In the genomic region with DNA sequence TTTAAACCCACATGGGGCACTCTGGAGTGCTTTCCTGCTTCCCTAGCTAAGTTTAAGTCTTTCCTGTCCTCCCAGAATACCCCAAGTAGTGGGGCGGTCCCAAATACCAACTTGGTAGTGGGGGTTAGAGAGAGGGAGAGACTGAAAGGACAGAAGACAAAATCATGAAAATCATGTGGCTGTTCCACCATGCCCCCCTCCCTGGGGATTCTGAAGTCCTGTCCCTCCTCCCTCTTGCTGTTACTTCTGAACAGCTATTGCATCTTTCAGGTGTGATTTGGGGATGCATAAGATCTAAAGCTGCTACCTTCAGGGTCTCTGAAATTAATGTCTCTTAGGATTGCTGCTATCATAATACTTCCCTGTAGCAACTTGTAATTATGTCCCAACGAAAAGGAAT, we compare ENCODE assay signal across 15 cellular contexts.
DNase-seq lines count a peak whose midpoint lies in the region; ATAC-seq and TF ChIP-seq lines count a peak whose summit lies in the region.
"Had no signal": no experiment of that assay in that cellular context is flagged by ENCODE, and none has a peak within 500 bp of the region (broad histone marks: within the 10 kb centered on the region; RNA-seq: fewer than 3 reads in every experiment).

No MANE protein-coding gene starts in this region.

- H3K27ac ChIP-seq in SJSA1 = peak overlapping the region; percentile 65
- peak overlapping the region; percentile 48 to 57 for H3K27ac ChIP-seq in left lung
- H3K27ac ChIP-seq in gastrocnemius medialis = peak overlapping the region in 3 of 4 donors; percentile 30 to 64 (median 59)
- H3K27ac ChIP-seq in naive thymus-derived CD4-positive, alpha-beta T cell (ENCODE audit: low read depth, low read length) = no peak overlapping the region
- H3K27ac ChIP-seq in CD4-positive, alpha-beta T cell (ENCODE audit: low read depth, low read length) = no peak overlapping the region
- H3K27ac ChIP-seq: 22Rv1 had no signal

- H3K9me3 ChIP-seq in SJSA1 (replicated peaks) = no peaks in the 10 kb centered on the region
- no peaks in the 10 kb centered on the region for H3K9me3 ChIP-seq in left lung
- no peaks in the 10 kb centered on the region for H3K9me3 ChIP-seq in gastrocnemius medialis
- no peaks in the 10 kb centered on the region for H3K9me3 ChIP-seq in naive thymus-derived CD4-positive, alpha-beta T cell (ENCODE audit: control insufficient read depth in 2 of 3, low read length in 3 of 3)
- no peaks in the 10 kb centered on the region for H3K9me3 ChIP-seq in CD4-positive, alpha-beta T cell (ENCODE audit: control insufficient read depth, low read length)
- H3K9me3 ChIP-seq: BE2C had no signal

- TF ChIP-seq CTCF in left lung (IDR thresholded peaks at IDR 0.05) (no peak), gastrocnemius medialis (IDR thresholded peaks at IDR 0.05 in 4 of 5, conservative IDR thresholded peaks at IDR 0.05 in 1 of 5) (no peak)
- TF ChIP-seq CTCF in CD4-positive, alpha-beta T cell (IDR thresholded peaks at IDR 0.05) = no peak

- CTCF ChIA-PET in activated CD8-positive, alpha-beta memory T cell treated with anti-CD3 and anti-CD28 coated beads, Interleukin-2, amount 10 ng/mL, durations not matched to agents 7 days and 5 days (lab: Charles Lee) = interaction anchor here (0.6 to 1.8 kb wide), 8 partner anchors 11 to 366 kb away, joined by 3 to 7 read pairs (median 4); no protein-coding TSS in a partner anchor
- CTCF ChIA-PET in naive thymus-derived CD4-positive, alpha-beta T cell (lab: Charles Lee) = interaction anchor here (0.6 kb wide), 1 partner anchor 1830 kb away, joined by 5 read pairs; no protein-coding TSS in a partner anchor
- CTCF ChIA-PET in CD4-positive, alpha-beta T cell (lab: Charles Lee) = no interaction called here

- H3K4me3 ChIP-seq in SJSA1 = no peak overlapping the region
- H3K4me3 ChIP-seq in left lung = no peak overlapping the region
- H3K4me3 ChIP-seq in gastrocnemius medialis = no peak overlapping the region
- no peak overlapping the region for H3K4me3 ChIP-seq in naive thymus-derived CD4-positive, alpha-beta T cell (ENCODE audit: low read length)
- H3K4me3 ChIP-seq: K562 had no signal

- intact Hi-C loops in left lung (cut with DNase I) = no loop called here
- intact Hi-C loops in gastrocnemius medialis (cut with DNase I; ENCODE audit: low total_unique reads) = no loop called here
- intact Hi-C loops in naive thymus-derived CD4-positive, alpha-beta T cell (cut with micrococcal nuclease) = no loop called here
- intact Hi-C loops in CD4-positive, alpha-beta T cell (cut with DNase I, micrococcal nuclease) = no loop called here

- no peaks in the 10 kb centered on the region for H3K27me3 ChIP-seq in SJSA1 (replicated peaks)
- H3K27me3 ChIP-seq in left lung = no peaks in the 10 kb centered on the region
- no peaks in the 10 kb centered on the region for H3K27me3 ChIP-seq in gastrocnemius medialis
- H3K27me3 ChIP-seq in naive thymus-derived CD4-positive, alpha-beta T cell (ENCODE audit: control insufficient read depth in 2 of 2, insufficient read depth in 2 of 2, low read length in 2 of 2) = no peaks in the 10 kb centered on the region
- no peaks in the 10 kb centered on the region for H3K27me3 ChIP-seq in CD4-positive, alpha-beta T cell (ENCODE audit: control insufficient read depth, insufficient read depth, low read length)
- H3K27me3 ChIP-seq: BE2C had no signal

- H3K27me3 Mint-ChIP-seq in activated CD8-positive, alpha-beta memory T cell treated with anti-CD3 and anti-CD28 coated beads, Interleukin-2, amount 10 ng/mL, durations not matched to agents 7 days and 5 days = no peaks in the 10 kb centered on the region
- H3K27me3 Mint-ChIP-seq in naive thymus-derived CD4-positive, alpha-beta T cell = no peaks in the 10 kb centered on the region
- H3K27me3 Mint-ChIP-seq in CD4-positive, alpha-beta T cell = no peaks in the 10 kb centered on the region
- H3K27me3 Mint-ChIP-seq: CD4-positive, alpha-beta memory T cell had no signal

- peaks cover 48% of the 10 kb centered on the region for H3K4me1 Mint-ChIP-seq in activated CD8-positive, alpha-beta memory T cell treated with anti-CD3 and anti-CD28 coated beads, Interleukin-2, amount 10 ng/mL, durations not matched to agents 7 days and 5 days
- peaks cover 0 to 26% (median 0%) of the 10 kb centered on the region in 7 donors for H3K4me1 Mint-ChIP-seq in naive thymus-derived CD4-positive, alpha-beta T cell
- H3K4me1 Mint-ChIP-seq in CD4-positive, alpha-beta T cell (ENCODE audit: low read depth) = no peaks in the 10 kb centered on the region
- H3K4me1 Mint-ChIP-seq: CD4-positive, alpha-beta memory T cell had no signal

- H3K36me3 Mint-ChIP-seq in activated CD8-positive, alpha-beta memory T cell treated with anti-CD3 and anti-CD28 coated beads, Interleukin-2, amount 10 ng/mL, durations not matched to agents 7 days and 5 days = peaks cover 35% of the 10 kb centered on the region
- peaks cover 0 to 26% (median 8%) of the 10 kb centered on the region in 5 donors for H3K36me3 Mint-ChIP-seq in naive thymus-derived CD4-positive, alpha-beta T cell
- no peaks in the 10 kb centered on the region for H3K36me3 Mint-ChIP-seq in CD4-positive, alpha-beta T cell (ENCODE audit: low read depth)

- H3K9me3 Mint-ChIP-seq in activated CD8-positive, alpha-beta memory T cell treated with anti-CD3 and anti-CD28 coated beads, Interleukin-2, amount 10 ng/mL, durations not matched to agents 7 days and 5 days (ENCODE audit: low read depth) = no peaks in the 10 kb centered on the region
- no peaks in the 10 kb centered on the region for H3K9me3 Mint-ChIP-seq in naive thymus-derived CD4-positive, alpha-beta T cell
- H3K9me3 Mint-ChIP-seq in CD4-positive, alpha-beta T cell = no peaks in the 10 kb centered on the region

- no peaks in the 10 kb centered on the region for H3K36me3 ChIP-seq in SJSA1
- H3K36me3 ChIP-seq in left lung = no peaks in the 10 kb centered on the region
- H3K36me3 ChIP-seq in gastrocnemius medialis = no peaks in the 10 kb centered on the region
- no peaks in the 10 kb centered on the region for H3K36me3 ChIP-seq in naive thymus-derived CD4-positive, alpha-beta T cell (ENCODE audit: control insufficient read depth in 2 of 3, insufficient read depth in 3 of 3, low read length in 3 of 3)

- no peak overlapping the region for H3K4me3 Mint-ChIP-seq in activated CD8-positive, alpha-beta memory T cell treated with anti-CD3 and anti-CD28 coated beads, Interleukin-2, amount 10 ng/mL, durations not matched to agents 7 days and 5 days
- no peak overlapping the region for H3K4me3 Mint-ChIP-seq in naive thymus-derived CD4-positive, alpha-beta T cell
- no peak overlapping the region for H3K4me3 Mint-ChIP-seq in CD4-positive, alpha-beta T cell
- H3K4me3 Mint-ChIP-seq: CD4-positive, alpha-beta memory T cell had no signal

- peak overlapping the region; percentile 14 for H3K27ac Mint-ChIP-seq in activated CD8-positive, alpha-beta memory T cell treated with anti-CD3 and anti-CD28 coated beads, Interleukin-2, amount 10 ng/mL, durations not matched to agents 7 days and 5 days
- H3K27ac Mint-ChIP-seq in naive thymus-derived CD4-positive, alpha-beta T cell = no peak overlapping the region
- H3K27ac Mint-ChIP-seq in CD4-positive, alpha-beta T cell = no peak overlapping the region
- H3K27ac Mint-ChIP-seq: CD4-positive, alpha-beta memory T cell had no signal

- POLR2A ChIA-PET in naive thymus-derived CD4-positive, alpha-beta T cell (lab: Charles Lee) = no interaction called here
- POLR2A ChIA-PET in CD4-positive, alpha-beta T cell (lab: Charles Lee) = no interaction called here

- H3K4me1 ChIP-seq in SJSA1 (replicated peaks) = peaks cover 21% of the 10 kb centered on the region
- peaks cover 0 to 3% of the 10 kb centered on the region in 2 donors for H3K4me1 ChIP-seq in left lung
- no peaks in the 10 kb centered on the region for H3K4me1 ChIP-seq in gastrocnemius medialis
- H3K4me1 ChIP-seq in naive thymus-derived CD4-positive, alpha-beta T cell (ENCODE audit: control insufficient read depth in 2 of 2, insufficient read depth in 2 of 2, low read length in 2 of 2) = no peaks in the 10 kb centered on the region

- DNase-seq in activated CD8-positive, alpha-beta memory T cell treated with anti-CD3 and anti-CD28 coated beads, Interleukin-2, amount 10 ng/mL, durations not matched to agents 7 days and 5 days = no peak
- no peak for DNase-seq in activated CD8-positive, alpha-beta memory T cell treated with anti-CD3 and anti-CD28 coated beads, Interleukin-2, amount 50 U/mL, for 4 hours
- no peak for DNase-seq in SJSA1 (ENCODE audit: low read depth in 1 of 2, low spot score in 2 of 2)
- no peak for DNase-seq in left lung
- DNase-seq in gastrocnemius medialis = no peak
- no peak for DNase-seq in naive thymus-derived CD4-positive, alpha-beta T cell
- no peak for DNase-seq in CD4-positive, alpha-beta T cell
- DNase-seq: BE2C; CD4-positive, alpha-beta memory T cell; HCEC 1CT; NCI-H1930; NCI-H69 had no signal

- in situ Hi-C loops in gastrocnemius medialis (cut with MboI; ENCODE audit: low sequenced_read_pairs in 4 of 4) = no loop called here

- TF ChIP-seq POLR2A in gastrocnemius medialis (IDR thresholded peaks at IDR 0.05) = no peak

- no peak for ATAC-seq in activated CD8-positive, alpha-beta memory T cell treated with anti-CD3 and anti-CD28 coated beads, Interleukin-2, amount 10 ng/mL, durations not matched to agents 7 days and 5 days
- ATAC-seq in left lung = no peak
- ATAC-seq in gastrocnemius medialis = no peak
- ATAC-seq in HG03108 (IDR thresholded peaks at IDR 0.05; ENCODE audit: unreplicated experiment) = no peak
- ATAC-seq in naive thymus-derived CD4-positive, alpha-beta T cell = no peak
- ATAC-seq in CD4-positive, alpha-beta T cell (ENCODE audit: poor library complexity) = no peak
- ATAC-seq: K562 had no signal

Comparison
In these comparisons a context has a peak if more than half of its experiments do, and no peak if none do; other contexts are left out.
1. H3K27ac ChIP-seq: peak in SJSA1 (single experiment), left lung (2 of 2) and gastrocnemius medialis (3 of 4); none in naive thymus-derived CD4-positive, alpha-beta T cell (single experiment) and CD4-positive, alpha-beta T cell (single experiment).